ENCODE assay signal across 8 cellular contexts in genomic region chr12:8018213-8018612, GRCh38. TPM values are rescaled to one million over a fixed set of nuclear protein-coding genes. Genes with fewer than 3 reads are reported as not detected.
A peak's percentile ranks its signal among the peaks of the same experiment; 100 is the strongest.
DNase-seq lines count a peak whose midpoint lies in the region; ATAC-seq, FAIRE-seq and TF ChIP-seq lines count a peak whose summit lies in the region.
"Not testable (repeated sequence)": the region's sequence is repeated elsewhere in the genome, so short reads cannot be mapped to it uniquely, and the experiment has no call there.

No MANE protein-coding gene starts in this region.

- WGBS in heart left ventricle, 4 donors: 54 to 68% (median 59%) methylated on average over 16 of the region's 16 CpGs
- 65 to 69% methylated on average over 16 of the region's 16 CpGs for WGBS in pancreas, 2 donors
- 36 to 46% methylated on average over 16 of the region's 16 CpGs for WGBS in testis, 2 donors

- peak overlapping the region; percentile 62 for H3K4me3 ChIP-seq in Jurkat, Clone E6-1 (ENCODE audit: low read length)
- peak overlapping the region; percentile 43 to 57 for H3K4me3 ChIP-seq in ascending aorta
- peak overlapping the region in 11 of 12 donors; percentile 17 to 51 (median 45) for H3K4me3 ChIP-seq in heart left ventricle
- peak overlapping the region; percentile 46 for H3K4me3 ChIP-seq in lower lobe of right lung
- H3K4me3 ChIP-seq in pancreas: peak overlapping the region in 3 of 4 donors; percentile 6 to 45 (median 20)
- H3K4me3 ChIP-seq in testis: peak overlapping the region; percentile 51 to 53

- TF ChIP-seq POLR2A in heart left ventricle (IDR thresholded peaks at IDR 0.05); testis (IDR thresholded peaks at IDR 0.05): not testable (repeated sequence)

- CTCF ChIA-PET in CD4-positive, alpha-beta T cell (lab: Charles Lee); activated B cell treated with CpG ODN at 0.5 μM for 24 hours (lab: Charles Lee): not testable (repeated sequence)

- not testable (repeated sequence) for H3K4me1 Mint-ChIP-seq in CD4-positive, alpha-beta T cell (ENCODE audit: low read depth); activated B cell treated with CpG ODN at 0.5 μM for 24 hours

- not testable (repeated sequence) for H3K27ac Mint-ChIP-seq in CD4-positive, alpha-beta T cell; activated B cell treated with CpG ODN at 0.5 μM for 24 hours

- H3K27ac ChIP-seq in CD4-positive, alpha-beta T cell (ENCODE audit: low read depth, low read length); ascending aorta; heart left ventricle; lower lobe of right lung; pancreas; testis: not testable (repeated sequence)

- H3K36me3 ChIP-seq in ascending aorta; heart left ventricle; lower lobe of right lung; pancreas; testis (ENCODE audit: low read depth, missing control alignments): not testable (repeated sequence)

- ATAC-seq in CD4-positive, alpha-beta T cell (ENCODE audit: poor library complexity); activated B cell treated with CpG ODN at 0.5 μM for 24 hours (ENCODE audit: low read depth); heart left ventricle; lower lobe of right lung; pancreas: not testable (repeated sequence)

- not testable (repeated sequence) for TF ChIP-seq CTCF in CD4-positive, alpha-beta T cell (IDR thresholded peaks at IDR 0.05); activated B cell treated with CpG ODN at 0.5 μM for 24 hours (IDR thresholded peaks at IDR 0.05); ascending aorta (IDR thresholded peaks at IDR 0.05); heart left ventricle (IDR thresholded peaks at IDR 0.05); lower lobe of right lung (IDR thresholded peaks at IDR 0.05); pancreas (IDR thresholded peaks at IDR 0.05); testis (IDR thresholded peaks at IDR 0.05)

- H3K9me3 Mint-ChIP-seq in CD4-positive, alpha-beta T cell; activated B cell treated with CpG ODN at 0.5 μM for 24 hours: not testable (repeated sequence)

- not testable (repeated sequence) for H3K9me3 ChIP-seq in CD4-positive, alpha-beta T cell (ENCODE audit: control insufficient read depth, low read length); ascending aorta; heart left ventricle; lower lobe of right lung; pancreas; testis

- H3K4me1 ChIP-seq in ascending aorta, pancreas, testis: not testable (repeated sequence)
- peaks cover 0 to 13% (median 5%) of the 10 kb centered on the region in 12 donors for H3K4me1 ChIP-seq in heart left ventricle
- H3K4me1 ChIP-seq in lower lobe of right lung: peaks cover 12% of the 10 kb centered on the region

- H3K27me3 Mint-ChIP-seq in CD4-positive, alpha-beta T cell: peaks cover 33% of the 10 kb centered on the region
- H3K27me3 Mint-ChIP-seq in activated B cell treated with CpG ODN at 0.5 μM for 24 hours: peaks cover 24% of the 10 kb centered on the region

- H3K36me3 Mint-ChIP-seq in CD4-positive, alpha-beta T cell (ENCODE audit: low read depth); activated B cell treated with CpG ODN at 0.5 μM for 24 hours (ENCODE audit: low read depth): not testable (repeated sequence)

- not testable (repeated sequence) for FAIRE-seq in pancreas (lab: Jason Lieb, UNC)

- intact Hi-C loops in CD4-positive, alpha-beta T cell (cut with DNase I, micrococcal nuclease); activated B cell treated with CpG ODN at 0.5 μM for 24 hours (cut with micrococcal nuclease); ascending aorta (cut with DNase I); heart left ventricle (cut with DNase I); lower lobe of right lung (cut with DNase I); pancreas (cut with DNase I); testis (cut with DNase I; ENCODE audit: low total_unique reads): not testable (repeated sequence)

- H3K4me3 Mint-ChIP-seq in CD4-positive, alpha-beta T cell: peak overlapping the region; percentile 30
- peak overlapping the region; percentile 59 for H3K4me3 Mint-ChIP-seq in activated B cell treated with CpG ODN at 0.5 μM for 24 hours

- POLR2A ChIA-PET in CD4-positive, alpha-beta T cell (lab: Charles Lee); activated B cell treated with CpG ODN at 0.5 μM for 24 hours (lab: Charles Lee): not testable (repeated sequence)

- peaks cover 11% of the 10 kb centered on the region for H3K27me3 ChIP-seq in CD4-positive, alpha-beta T cell (ENCODE audit: control insufficient read depth, insufficient read depth, low read length)
- not testable (repeated sequence) for H3K27me3 ChIP-seq in ascending aorta, testis
- H3K27me3 ChIP-seq in heart left ventricle (peaks cover 0 to 50% (median 19%) of the 10 kb centered on the region in 9 donors), lower lobe of right lung (ENCODE audit: low read depth) (peaks cover 42% of the 10 kb centered on the region), pancreas (peaks cover 0 to 20% (median 0%) of the 10 kb centered on the region in 4 donors)

- DNase-seq in CD4-positive, alpha-beta T cell; Jurkat, Clone E6-1 (ENCODE audit: low read depth, low spot score); activated B cell treated with CpG ODN at 0.5 μM for 24 hours; ascending aorta (ENCODE audit: low spot score in 2 of 2); heart left ventricle; lower lobe of right lung; pancreas; testis: not testable (repeated sequence)

RNA-seq across cellular contexts. Expression of gene FOXJ2, which starts 14.3 kb away (rescaled TPM):
- 10 to 100 TPM; 36.3 to 38.5 TPM for total RNA-seq in CD4-positive, alpha-beta T cell
- polyA plus RNA-seq in Jurkat, Clone E6-1 (2012; ENCODE audit: insufficient read depth, insufficient read length): 10.4 TPM
- total RNA-seq in activated B cell treated with CpG ODN at 0.5 μM for 24 hours: 12.5 and 13.6 TPM in 2 replicates
- 17.1 TPM for total RNA-seq in ascending aorta
- total RNA-seq in heart left ventricle: 10 to 100 TPM; 22.7 to 34.7 (median 24.9) TPM
- polyA plus RNA-seq in heart left ventricle: 10 to 100 TPM in 1 of 2 donors, 1 to 10 TPM in 1; 9.4 to 20.3 TPM
- total RNA-seq in lower lobe of right lung: 19.8 TPM
- total RNA-seq in pancreas: 10 to 100 TPM in 1 of 6 donors, 1 to 10 TPM in 5; 5.3 to 10.4 (median 6.9) TPM
- 1 to 10 TPM; 5.3 to 7.4 TPM for polyA plus RNA-seq in pancreas
- 10 to 100 TPM; 25.3 to 29.1 TPM for total RNA-seq in testis
- polyA plus RNA-seq in testis (ENCODE audit: insufficient read depth, low read depth, low replicate concordance): 13.5 TPM

RNA-seq across cellular contexts. Expression of gene C3AR1, which starts 47.9 kb away (rescaled TPM):
- total RNA-seq in CD4-positive, alpha-beta T cell: 1 to 10 TPM; 1.4 TPM
- not detected for polyA plus RNA-seq in Jurkat, Clone E6-1 (2012; ENCODE audit: insufficient read depth, insufficient read length)
- total RNA-seq in activated B cell treated with CpG ODN at 0.5 μM for 24 hours: 0.11 and 0.29 TPM in 2 replicates
- total RNA-seq in ascending aorta: 2.0 TPM
- total RNA-seq in heart left ventricle: 10 to 100 TPM in 2 of 9 donors, 1 to 10 TPM in 7; 1.8 to 49.3 (median 3.7) TPM
- 1 to 10 TPM; 1.4 to 4.1 TPM for polyA plus RNA-seq in heart left ventricle
- total RNA-seq in lower lobe of right lung: 62.1 TPM
- 10 to 100 TPM in 1 of 6 donors, 1 to 10 TPM in 4, under 1 TPM in 1; 0.93 to 19.0 (median 3.1) TPM for total RNA-seq in pancreas
- polyA plus RNA-seq in pancreas: 1 to 10 TPM; 1.1 to 1.4 TPM
- total RNA-seq in testis: 1 to 10 TPM; 1.9 to 2.8 TPM
- 9.5 TPM for polyA plus RNA-seq in testis (ENCODE audit: insufficient read depth, low read depth, low replicate concordance)
